In the genomic region with DNA sequence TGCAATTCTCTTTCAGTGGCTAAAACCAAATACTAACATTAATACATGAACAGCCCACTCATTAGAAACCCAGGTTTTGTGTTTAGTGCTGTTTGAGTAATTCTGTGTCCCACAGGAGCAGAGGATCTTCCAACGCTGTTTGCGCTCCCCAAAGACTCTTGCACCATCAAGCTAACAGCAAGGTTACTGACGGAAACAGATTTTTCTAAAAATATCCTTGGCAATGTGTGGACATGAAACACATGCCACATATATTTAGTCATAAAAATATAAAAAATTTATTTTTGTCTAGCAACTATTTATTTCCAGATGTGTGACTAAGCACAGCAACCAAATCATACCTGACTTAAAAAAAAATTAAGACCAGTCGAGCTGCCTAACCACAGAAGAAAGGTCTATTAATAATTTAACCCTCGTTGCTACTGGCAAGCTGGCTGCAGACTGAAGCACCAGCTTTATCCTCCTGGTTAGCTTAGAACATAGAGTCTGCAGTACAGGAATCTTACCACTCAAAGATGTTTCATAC, we compare ENCODE assay signal across 1 cellular context.
A peak's percentile ranks its signal among the peaks of the same experiment; 100 is the strongest.
TF ChIP-seq lines count a peak whose summit lies in the region.

No MANE protein-coding gene starts in this region.

TF ChIP-seq in GM12878, 131 proteins besides CTCF, POLR2A, EP300 and RAD21 (continued from another document and continues in another):
- TF ChIP-seq, protein P1, sequence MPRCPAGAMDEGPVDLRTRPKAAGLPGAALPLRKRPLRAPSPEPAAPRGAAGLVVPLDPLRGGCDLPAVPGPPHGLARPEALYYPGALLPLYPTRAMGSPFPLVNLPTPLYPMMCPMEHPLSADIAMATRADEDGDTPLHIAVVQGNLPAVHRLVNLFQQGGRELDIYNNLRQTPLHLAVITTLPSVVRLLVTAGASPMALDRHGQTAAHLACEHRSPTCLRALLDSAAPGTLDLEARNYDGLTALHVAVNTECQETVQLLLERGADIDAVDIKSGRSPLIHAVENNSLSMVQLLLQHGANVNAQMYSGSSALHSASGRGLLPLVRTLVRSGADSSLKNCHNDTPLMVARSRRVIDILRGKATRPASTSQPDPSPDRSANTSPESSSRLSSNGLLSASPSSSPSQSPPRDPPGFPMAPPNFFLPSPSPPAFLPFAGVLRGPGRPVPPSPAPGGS (IDR thresholded peaks at IDR 0.05; ENCODE audit: borderline replicate concordance, insufficient read depth, low read depth, low read length, poor library complexity, severe bottlenecking) = peak; percentile 6
- no peak for TF ChIP-seq ASH2L (IDR thresholded peaks at IDR 0.05; ENCODE audit: borderline replicate concordance, low read depth)
- TF ChIP-seq, protein P2, sequence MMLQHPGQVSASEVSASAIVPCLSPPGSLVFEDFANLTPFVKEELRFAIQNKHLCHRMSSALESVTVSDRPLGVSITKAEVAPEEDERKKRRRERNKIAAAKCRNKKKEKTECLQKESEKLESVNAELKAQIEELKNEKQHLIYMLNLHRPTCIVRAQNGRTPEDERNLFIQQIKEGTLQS (IDR thresholded peaks at IDR 0.05; ENCODE audit: borderline replicate concordance, extremely low read depth, low read depth, low read length) = no peak
- no peak; the same call in 1 of the 2 replicates for TF ChIP-seq CREM (IDR thresholded peaks at IDR 0.05; ENCODE audit: low read depth)
- no peak for TF ChIP-seq RBBP5 (conservative IDR thresholded peaks at IDR 0.05)
- TF ChIP-seq ZSCAN29 (IDR thresholded peaks at IDR 0.05) = no peak
- TF ChIP-seq ZNF207 (IDR thresholded peaks at IDR 0.05; ENCODE audit: borderline replicate concordance) = no peak
- no peak for TF ChIP-seq RCOR1 (conservative IDR thresholded peaks at IDR 0.05; ENCODE audit: low read depth, low read length)
- TF ChIP-seq, protein P3, sequence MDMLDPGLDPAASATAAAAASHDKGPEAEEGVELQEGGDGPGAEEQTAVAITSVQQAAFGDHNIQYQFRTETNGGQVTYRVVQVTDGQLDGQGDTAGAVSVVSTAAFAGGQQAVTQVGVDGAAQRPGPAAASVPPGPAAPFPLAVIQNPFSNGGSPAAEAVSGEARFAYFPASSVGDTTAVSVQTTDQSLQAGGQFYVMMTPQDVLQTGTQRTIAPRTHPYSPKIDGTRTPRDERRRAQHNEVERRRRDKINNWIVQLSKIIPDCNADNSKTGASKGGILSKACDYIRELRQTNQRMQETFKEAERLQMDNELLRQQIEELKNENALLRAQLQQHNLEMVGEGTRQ (IDR thresholded peaks at IDR 0.05; ENCODE audit: borderline replicate concordance, low read depth, low read length) = no peak
- peak; percentile 72 for TF ChIP-seq MEF2B (IDR thresholded peaks at IDR 0.05; ENCODE audit: partially characterized antibody, poor library complexity, severe bottlenecking)
- TF ChIP-seq ZNF384 (IDR thresholded peaks at IDR 0.05; ENCODE audit: borderline replicate concordance, low read depth, low read length) = peak; percentile 71; the same call in 1 of the 2 replicates
- TF ChIP-seq, protein P4, sequence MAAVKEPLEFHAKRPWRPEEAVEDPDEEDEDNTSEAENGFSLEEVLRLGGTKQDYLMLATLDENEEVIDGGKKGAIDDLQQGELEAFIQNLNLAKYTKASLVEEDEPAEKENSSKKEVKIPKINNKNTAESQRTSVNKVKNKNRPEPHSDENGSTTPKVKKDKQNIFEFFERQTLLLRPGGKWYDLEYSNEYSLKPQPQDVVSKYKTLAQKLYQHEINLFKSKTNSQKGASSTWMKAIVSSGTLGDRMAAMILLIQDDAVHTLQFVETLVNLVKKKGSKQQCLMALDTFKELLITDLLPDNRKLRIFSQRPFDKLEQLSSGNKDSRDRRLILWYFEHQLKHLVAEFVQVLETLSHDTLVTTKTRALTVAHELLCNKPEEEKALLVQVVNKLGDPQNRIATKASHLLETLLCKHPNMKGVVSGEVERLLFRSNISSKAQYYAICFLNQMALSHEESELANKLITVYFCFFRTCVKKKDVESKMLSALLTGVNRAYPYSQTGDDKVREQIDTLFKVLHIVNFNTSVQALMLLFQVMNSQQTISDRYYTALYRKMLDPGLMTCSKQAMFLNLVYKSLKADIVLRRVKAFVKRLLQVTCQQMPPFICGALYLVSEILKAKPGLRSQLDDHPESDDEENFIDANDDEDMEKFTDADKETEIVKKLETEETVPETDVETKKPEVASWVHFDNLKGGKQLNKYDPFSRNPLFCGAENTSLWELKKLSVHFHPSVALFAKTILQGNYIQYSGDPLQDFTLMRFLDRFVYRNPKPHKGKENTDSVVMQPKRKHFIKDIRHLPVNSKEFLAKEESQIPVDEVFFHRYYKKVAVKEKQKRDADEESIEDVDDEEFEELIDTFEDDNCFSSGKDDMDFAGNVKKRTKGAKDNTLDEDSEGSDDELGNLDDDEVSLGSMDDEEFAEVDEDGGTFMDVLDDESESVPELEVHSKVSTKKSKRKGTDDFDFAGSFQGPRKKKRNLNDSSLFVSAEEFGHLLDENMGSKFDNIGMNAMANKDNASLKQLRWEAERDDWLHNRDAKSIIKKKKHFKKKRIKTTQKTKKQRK (IDR thresholded peaks at IDR 0.05; ENCODE audit: low read depth, low read length) = no peak
- TF ChIP-seq BRCA1 (IDR thresholded peaks at IDR 0.05; ENCODE audit: low read depth, low read length) = no peak
- TF ChIP-seq SPI1 (IDR thresholded peaks at IDR 0.05; ENCODE audit: borderline replicate concordance, insufficient read depth, low read depth, low read length) = no peak
- TF ChIP-seq RFX5 (IDR thresholded peaks at IDR 0.05; ENCODE audit: low read depth, low read length) = no peak
- TF ChIP-seq, protein P5, sequence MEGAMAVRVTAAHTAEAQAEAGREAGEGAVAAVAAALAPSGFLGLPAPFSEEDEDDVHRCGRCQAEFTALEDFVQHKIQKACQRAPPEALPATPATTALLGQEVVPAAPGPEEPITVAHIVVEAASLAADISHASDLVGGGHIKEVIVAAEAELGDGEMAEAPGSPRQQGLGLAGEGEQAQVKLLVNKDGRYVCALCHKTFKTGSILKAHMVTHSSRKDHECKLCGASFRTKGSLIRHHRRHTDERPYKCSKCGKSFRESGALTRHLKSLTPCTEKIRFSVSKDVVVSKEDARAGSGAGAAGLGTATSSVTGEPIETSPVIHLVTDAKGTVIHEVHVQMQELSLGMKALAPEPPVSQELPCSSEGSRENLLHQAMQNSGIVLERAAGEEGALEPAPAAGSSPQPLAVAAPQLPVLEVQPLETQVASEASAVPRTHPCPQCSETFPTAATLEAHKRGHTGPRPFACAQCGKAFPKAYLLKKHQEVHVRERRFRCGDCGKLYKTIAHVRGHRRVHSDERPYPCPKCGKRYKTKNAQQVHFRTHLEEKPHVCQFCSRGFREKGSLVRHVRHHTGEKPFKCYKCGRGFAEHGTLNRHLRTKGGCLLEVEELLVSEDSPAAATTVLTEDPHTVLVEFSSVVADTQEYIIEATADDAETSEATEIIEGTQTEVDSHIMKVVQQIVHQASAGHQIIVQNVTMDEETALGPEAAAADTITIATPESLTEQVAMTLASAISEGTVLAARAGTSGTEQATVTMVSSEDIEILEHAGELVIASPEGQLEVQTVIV (IDR thresholded peaks at IDR 0.05; ENCODE audit: borderline replicate concordance, partially characterized antibody) = no peak
- TF ChIP-seq TCF3 (IDR thresholded peaks at IDR 0.05; ENCODE audit: borderline replicate concordance, insufficient read depth, low read depth, low read length) = no peak
- TF ChIP-seq CREB1 (IDR thresholded peaks at IDR 0.05; ENCODE audit: low read depth) = no peak
- TF ChIP-seq TCF7 (IDR thresholded peaks at IDR 0.05; ENCODE audit: borderline replicate concordance) = no peak
- TF ChIP-seq POLR2AphosphoS5 (IDR thresholded peaks at IDR 0.05; ENCODE audit: low read length) = no peak
- no peak for TF ChIP-seq ESRRA (IDR thresholded peaks at IDR 0.05; ENCODE audit: low read length)
- TF ChIP-seq, protein P6, sequence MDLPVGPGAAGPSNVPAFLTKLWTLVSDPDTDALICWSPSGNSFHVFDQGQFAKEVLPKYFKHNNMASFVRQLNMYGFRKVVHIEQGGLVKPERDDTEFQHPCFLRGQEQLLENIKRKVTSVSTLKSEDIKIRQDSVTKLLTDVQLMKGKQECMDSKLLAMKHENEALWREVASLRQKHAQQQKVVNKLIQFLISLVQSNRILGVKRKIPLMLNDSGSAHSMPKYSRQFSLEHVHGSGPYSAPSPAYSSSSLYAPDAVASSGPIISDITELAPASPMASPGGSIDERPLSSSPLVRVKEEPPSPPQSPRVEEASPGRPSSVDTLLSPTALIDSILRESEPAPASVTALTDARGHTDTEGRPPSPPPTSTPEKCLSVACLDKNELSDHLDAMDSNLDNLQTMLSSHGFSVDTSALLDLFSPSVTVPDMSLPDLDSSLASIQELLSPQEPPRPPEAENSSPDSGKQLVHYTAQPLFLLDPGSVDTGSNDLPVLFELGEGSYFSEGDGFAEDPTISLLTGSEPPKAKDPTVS (IDR thresholded peaks at IDR 0.05; ENCODE audit: low read depth, low read length) = no peak
- TF ChIP-seq NFYA (IDR thresholded peaks at IDR 0.05; ENCODE audit: borderline replicate concordance, low read depth, low read length) = no peak
- no peak for TF ChIP-seq NRF1 (conservative IDR thresholded peaks at IDR 0.05; ENCODE audit: low read depth, low read length)
- no peak for TF ChIP-seq JUND (IDR thresholded peaks at IDR 0.05; ENCODE audit: low read depth, low read length)
- no peak for TF ChIP-seq HDAC6 (IDR thresholded peaks at IDR 0.05; ENCODE audit: unreplicated experiment)
- no peak for TF ChIP-seq SREBF1 (IDR thresholded peaks at IDR 0.05; ENCODE audit: low read length)
- TF ChIP-seq SP1 (IDR thresholded peaks at IDR 0.05; ENCODE audit: low read depth, low read length) = no peak
- TF ChIP-seq WRNIP1 (IDR thresholded peaks at IDR 0.05; ENCODE audit: borderline replicate concordance, low read depth, low read length) = no peak
- TF ChIP-seq SUPT20H (IDR thresholded peaks at IDR 0.05; ENCODE audit: borderline replicate concordance, control insufficient read depth, low read depth, low read length) = no peak
- no peak for TF ChIP-seq ZNF274 (IDR thresholded peaks at IDR 0.05; ENCODE audit: insufficient read depth, insufficient read length)
- TF ChIP-seq HDGF (IDR thresholded peaks at IDR 0.05) = no peak
- TF ChIP-seq, protein P7, sequence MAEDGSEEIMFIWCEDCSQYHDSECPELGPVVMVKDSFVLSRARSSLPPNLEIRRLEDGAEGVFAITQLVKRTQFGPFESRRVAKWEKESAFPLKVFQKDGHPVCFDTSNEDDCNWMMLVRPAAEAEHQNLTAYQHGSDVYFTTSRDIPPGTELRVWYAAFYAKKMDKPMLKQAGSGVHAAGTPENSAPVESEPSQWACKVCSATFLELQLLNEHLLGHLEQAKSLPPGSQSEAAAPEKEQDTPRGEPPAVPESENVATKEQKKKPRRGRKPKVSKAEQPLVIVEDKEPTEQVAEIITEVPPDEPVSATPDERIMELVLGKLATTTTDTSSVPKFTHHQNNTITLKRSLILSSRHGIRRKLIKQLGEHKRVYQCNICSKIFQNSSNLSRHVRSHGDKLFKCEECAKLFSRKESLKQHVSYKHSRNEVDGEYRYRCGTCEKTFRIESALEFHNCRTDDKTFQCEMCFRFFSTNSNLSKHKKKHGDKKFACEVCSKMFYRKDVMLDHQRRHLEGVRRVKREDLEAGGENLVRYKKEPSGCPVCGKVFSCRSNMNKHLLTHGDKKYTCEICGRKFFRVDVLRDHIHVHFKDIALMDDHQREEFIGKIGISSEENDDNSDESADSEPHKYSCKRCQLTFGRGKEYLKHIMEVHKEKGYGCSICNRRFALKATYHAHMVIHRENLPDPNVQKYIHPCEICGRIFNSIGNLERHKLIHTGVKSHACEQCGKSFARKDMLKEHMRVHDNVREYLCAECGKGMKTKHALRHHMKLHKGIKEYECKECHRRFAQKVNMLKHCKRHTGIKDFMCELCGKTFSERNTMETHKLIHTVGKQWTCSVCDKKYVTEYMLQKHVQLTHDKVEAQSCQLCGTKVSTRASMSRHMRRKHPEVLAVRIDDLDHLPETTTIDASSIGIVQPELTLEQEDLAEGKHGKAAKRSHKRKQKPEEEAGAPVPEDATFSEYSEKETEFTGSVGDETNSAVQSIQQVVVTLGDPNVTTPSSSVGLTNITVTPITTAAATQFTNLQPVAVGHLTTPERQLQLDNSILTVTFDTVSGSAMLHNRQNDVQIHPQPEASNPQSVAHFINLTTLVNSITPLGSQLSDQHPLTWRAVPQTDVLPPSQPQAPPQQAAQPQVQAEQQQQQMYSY (CRISPR knock-in tag; IDR thresholded peaks at IDR 0.05) = no peak
- TF ChIP-seq GATAD2B (conservative IDR thresholded peaks at IDR 0.05; ENCODE audit: low read depth) = no peak
- no peak for TF ChIP-seq MXI1 (IDR thresholded peaks at IDR 0.05; ENCODE audit: low read depth, low read length)
- no peak for TF ChIP-seq ZNF24 (IDR thresholded peaks at IDR 0.05)
- TF ChIP-seq MTA3 (IDR thresholded peaks at IDR 0.05; ENCODE audit: borderline replicate concordance, low read length) = no peak
- no peak for TF ChIP-seq LARP7 (IDR thresholded peaks at IDR 0.05)
- no peak for TF ChIP-seq YBX1 (IDR thresholded peaks at IDR 0.05)
- no peak for TF ChIP-seq TBL1XR1 (IDR thresholded peaks at IDR 0.05; ENCODE audit: low read depth, low read length)
- TF ChIP-seq POU2F2 (IDR thresholded peaks at IDR 0.05; ENCODE audit: borderline replicate concordance, low read depth, low read length) = no peak
- TF ChIP-seq HCFC1 (IDR thresholded peaks at IDR 0.05; ENCODE audit: low read length) = no peak
- 0 out of 2 replicates have a peak, but pooled peaks have one; percentile 18 for TF ChIP-seq PAX5 (IDR thresholded peaks at IDR 0.05; ENCODE audit: borderline replicate concordance, low read depth, low read length)
- no peak for TF ChIP-seq EGR1 (IDR thresholded peaks at IDR 0.05; ENCODE audit: borderline replicate concordance in 1 of 2, low read depth in 2 of 2, low read length in 2 of 2)
- TF ChIP-seq POLR2AphosphoS2 (IDR thresholded peaks at IDR 0.05; ENCODE audit: low read depth, low read length) = no peak
- TF ChIP-seq, protein P8, sequence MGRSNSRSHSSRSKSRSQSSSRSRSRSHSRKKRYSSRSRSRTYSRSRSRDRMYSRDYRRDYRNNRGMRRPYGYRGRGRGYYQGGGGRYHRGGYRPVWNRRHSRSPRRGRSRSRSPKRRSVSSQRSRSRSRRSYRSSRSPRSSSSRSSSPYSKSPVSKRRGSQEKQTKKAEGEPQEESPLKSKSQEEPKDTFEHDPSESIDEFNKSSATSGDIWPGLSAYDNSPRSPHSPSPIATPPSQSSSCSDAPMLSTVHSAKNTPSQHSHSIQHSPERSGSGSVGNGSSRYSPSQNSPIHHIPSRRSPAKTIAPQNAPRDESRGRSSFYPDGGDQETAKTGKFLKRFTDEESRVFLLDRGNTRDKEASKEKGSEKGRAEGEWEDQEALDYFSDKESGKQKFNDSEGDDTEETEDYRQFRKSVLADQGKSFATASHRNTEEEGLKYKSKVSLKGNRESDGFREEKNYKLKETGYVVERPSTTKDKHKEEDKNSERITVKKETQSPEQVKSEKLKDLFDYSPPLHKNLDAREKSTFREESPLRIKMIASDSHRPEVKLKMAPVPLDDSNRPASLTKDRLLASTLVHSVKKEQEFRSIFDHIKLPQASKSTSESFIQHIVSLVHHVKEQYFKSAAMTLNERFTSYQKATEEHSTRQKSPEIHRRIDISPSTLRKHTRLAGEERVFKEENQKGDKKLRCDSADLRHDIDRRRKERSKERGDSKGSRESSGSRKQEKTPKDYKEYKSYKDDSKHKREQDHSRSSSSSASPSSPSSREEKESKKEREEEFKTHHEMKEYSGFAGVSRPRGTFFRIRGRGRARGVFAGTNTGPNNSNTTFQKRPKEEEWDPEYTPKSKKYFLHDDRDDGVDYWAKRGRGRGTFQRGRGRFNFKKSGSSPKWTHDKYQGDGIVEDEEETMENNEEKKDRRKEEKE (IDR thresholded peaks at IDR 0.05) = no peak
